ENCODE assay signal across 11 cellular contexts in genomic region chr9:121820286-121821005, GRCh38.
A peak's percentile ranks its signal among the peaks of the same experiment; 100 is the strongest.
DNase-seq lines count a peak whose midpoint lies in the region; ATAC-seq and TF ChIP-seq lines count a peak whose summit lies in the region.
"Had no signal": no experiment of that assay in that cellular context is flagged by ENCODE, and none has a peak within 500 bp of the region (broad histone marks: within the 10 kb centered on the region; RNA-seq: fewer than 3 reads in every experiment).

No MANE protein-coding gene starts in this region.

- in situ Hi-C loops in G401 (cut with HindIII; ENCODE audit: low sequenced_read_pairs) = no loop called here
- in situ Hi-C loops in GM13976 (cut with MboI; ENCODE audit: low sequenced_read_pairs, unreplicated experiment) = no loop called here

- peaks cover 26% of the 10 kb centered on the region for H3K4me1 Mint-ChIP-seq in endodermal cell
- H3K4me1 Mint-ChIP-seq in activated naive CD4-positive, alpha-beta T cell treated with anti-CD3 and anti-CD28 coated beads for 36 hours (ENCODE audit: low read depth) = no peaks in the 10 kb centered on the region

- ATAC-seq in HG03095 (IDR thresholded peaks at IDR 0.05; ENCODE audit: unreplicated experiment) = no peak
- ATAC-seq: CD8-positive, alpha-beta T cell had no signal

- H3K9me3 Mint-ChIP-seq in endodermal cell = no peaks in the 10 kb centered on the region
- H3K9me3 Mint-ChIP-seq in activated naive CD4-positive, alpha-beta T cell treated with anti-CD3 and anti-CD28 coated beads for 36 hours = no peaks in the 10 kb centered on the region
- H3K9me3 Mint-ChIP-seq: CD8-positive, alpha-beta T cell had no signal

- H3K4me2 ChIP-seq in osteoblast (ENCODE audit: insufficient read depth, low read length) = no peak overlapping the region

- H3K9me3 ChIP-seq in endodermal cell (ENCODE audit: control insufficient read depth, low read length) (no peaks in the 10 kb centered on the region), osteoblast (ENCODE audit: low read depth, low read length) (no peaks in the 10 kb centered on the region)

- H3K79me2 ChIP-seq in osteoblast (ENCODE audit: insufficient read depth, low read length) = no peaks in the 10 kb centered on the region

- H3K27ac Mint-ChIP-seq in endodermal cell = no peak overlapping the region
- H3K27ac Mint-ChIP-seq in activated naive CD4-positive, alpha-beta T cell treated with anti-CD3 and anti-CD28 coated beads for 36 hours = no peak overlapping the region
- H3K27ac Mint-ChIP-seq: CD8-positive, alpha-beta T cell had no signal

- WGBS in endodermal cell (ENCODE audit: insufficient coverage in 1 of 2, insufficient read length in 1 of 2), 2 experiments = 85 to 92% methylated on average over 8 to 11 of the region's 11 CpGs

- no peak overlapping the region for H3K9ac ChIP-seq in endodermal cell (ENCODE audit: extremely low read depth, low read length, poor library complexity, severe bottlenecking)

- H2AFZ ChIP-seq in osteoblast (ENCODE audit: low read length) = no peak overlapping the region

- H3K27ac ChIP-seq in endodermal cell (ENCODE audit: low read depth, low read length) (peak overlapping the region; percentile 58), osteoblast (ENCODE audit: low read depth, low read length) (no peak overlapping the region)

- H3K4me3 ChIP-seq in endodermal cell (ENCODE audit: low read length) (no peak overlapping the region), osteoblast (ENCODE audit: insufficient read depth, low read length) (no peak overlapping the region)

- H3K36me3 Mint-ChIP-seq in endodermal cell (ENCODE audit: low read depth) = no peaks in the 10 kb centered on the region
- H3K36me3 Mint-ChIP-seq in activated naive CD4-positive, alpha-beta T cell treated with anti-CD3 and anti-CD28 coated beads for 36 hours (ENCODE audit: low read depth) = no peaks in the 10 kb centered on the region
- H3K36me3 Mint-ChIP-seq: CD8-positive, alpha-beta T cell had no signal

- intact Hi-C loops in activated naive CD4-positive, alpha-beta T cell treated with anti-CD3 and anti-CD28 coated beads for 36 hours (cut with micrococcal nuclease) = no loop called here

- no peak for TF ChIP-seq CTCF in endodermal cell (conservative IDR thresholded peaks at IDR 0.05)
- TF ChIP-seq CTCF in osteoblast (IDR thresholded peaks at IDR 0.05; ENCODE audit: extremely low read depth, low read depth, low read length) = no peak
- no peak for TF ChIP-seq CTCF in GM13976 (IDR thresholded peaks at IDR 0.05; ENCODE audit: borderline replicate concordance, control extremely low read depth, extremely low read depth, insufficient read depth, missing control alignments)

- H3K4me1 ChIP-seq in endodermal cell (ENCODE audit: control insufficient read depth, insufficient read depth, low read length) = peaks cover 3% of the 10 kb centered on the region
- H3K4me1 ChIP-seq in osteoblast (ENCODE audit: insufficient read depth, low read length) = peaks cover 2% of the 10 kb centered on the region

- H4K20me1 ChIP-seq in osteoblast (ENCODE audit: insufficient read depth, low read length) = no peaks in the 10 kb centered on the region

- no peak overlapping the region for H3K4me3 Mint-ChIP-seq in endodermal cell
- no peak overlapping the region for H3K4me3 Mint-ChIP-seq in activated naive CD4-positive, alpha-beta T cell treated with anti-CD3 and anti-CD28 coated beads for 36 hours
- H3K4me3 Mint-ChIP-seq: CD8-positive, alpha-beta T cell had no signal

- H3K27me3 ChIP-seq in endodermal cell (ENCODE audit: control insufficient read depth, insufficient read depth, low read length, poor library complexity, severe bottlenecking) = peaks cover 70% of the 10 kb centered on the region
- no peaks in the 10 kb centered on the region for H3K27me3 ChIP-seq in osteoblast (ENCODE audit: insufficient read depth, low read length)

- H3K36me3 ChIP-seq in endodermal cell (ENCODE audit: control insufficient read depth, insufficient read depth, low read length) (no peaks in the 10 kb centered on the region), osteoblast (ENCODE audit: insufficient read depth, low read length) (no peaks in the 10 kb centered on the region)

- H3K27me3 Mint-ChIP-seq in endodermal cell (ENCODE audit: insufficient read depth) = peaks cover 57% of the 10 kb centered on the region
- H3K27me3 Mint-ChIP-seq in activated naive CD4-positive, alpha-beta T cell treated with anti-CD3 and anti-CD28 coated beads for 36 hours (ENCODE audit: low read depth) = no peaks in the 10 kb centered on the region

- CTCF ChIA-PET in activated naive CD4-positive, alpha-beta T cell treated with anti-CD3 and anti-CD28 coated beads for 36 hours (lab: Charles Lee) = interaction anchor here (0.7 kb wide), 1 partner anchor 156 kb away, joined by 3 read pairs; no protein-coding TSS in a partner anchor

- DNase-seq in G401 (ENCODE audit: low spot score) (peak; percentile 45), NCI-H69 (lab: John Stamatoyannopoulos, UW) (peak; percentile 63), endodermal cell (peak; percentile 67), osteoblast (ENCODE audit: insufficient read length, low spot score, missing footprints) (peak; percentile 76), GM13976 (ENCODE audit: low spot score) (no peak), kidney tubule cell (ENCODE audit: low spot score) (no peak)
- no peak for DNase-seq in activated naive CD4-positive, alpha-beta T cell treated with anti-CD3 and anti-CD28 coated beads for 36 hours
- DNase-seq: ACHN; CD8-positive, alpha-beta T cell; DND-41 had no signal

Comparison
In these comparisons a context has a peak if more than half of its experiments do, and no peak if none do; other contexts are left out.
1. DNase-seq: peak in G401 (single experiment), NCI-H69 (single experiment), endodermal cell (single experiment) and osteoblast (single experiment); none in GM13976 (single experiment), activated naive CD4-positive, alpha-beta T cell treated with anti-CD3 and anti-CD28 coated beads for 36 hours (single experiment) and kidney tubule cell (single experiment).